ENCODE assay signal across 11 cellular contexts in the genomic region with DNA sequence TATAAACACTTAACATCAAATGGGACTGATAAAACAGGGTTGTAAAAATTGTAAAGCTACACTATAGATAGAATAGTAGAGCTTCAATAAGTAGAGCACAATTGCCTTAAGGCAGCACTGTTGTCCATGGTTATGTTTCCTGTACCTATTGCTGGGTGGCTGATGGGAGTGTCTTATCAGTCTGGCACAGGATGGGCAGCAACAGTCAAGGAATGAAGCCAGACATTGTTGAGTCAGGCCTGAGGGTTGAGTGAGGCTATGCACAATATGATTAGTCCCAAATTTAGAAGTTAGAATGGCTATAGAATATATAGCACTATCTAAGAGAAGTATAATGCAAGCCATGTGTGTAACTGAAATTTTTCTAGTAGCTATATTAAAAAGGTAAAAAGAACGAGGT.
"Had no signal": no experiment of that assay in that cellular context is flagged by ENCODE, and none has a peak within 500 bp of the region (broad histone marks: within the 10 kb centered on the region; RNA-seq: fewer than 3 reads in every experiment).

No MANE protein-coding gene starts in this region.

- H3K9me3 ChIP-seq: thoracic aorta had no signal

- H2AFZ ChIP-seq: parathyroid adenoma had no signal

- H3K9ac ChIP-seq: parathyroid adenoma had no signal

- H3K27ac ChIP-seq: parathyroid adenoma, thoracic aorta, VCaP had no signal

- ATAC-seq: naive thymus-derived CD8-positive, alpha-beta T cell had no signal

- H3K79me2 ChIP-seq: parathyroid adenoma had no signal

- H3K4me3 ChIP-seq: thoracic aorta had no signal

- H3K4me1 ChIP-seq: parathyroid adenoma had no signal

- DNase-seq: activated CD4-positive, alpha-beta T cell treated with anti-CD3 and anti-CD28 coated beads, Interleukin-2, amount 50 U/mL, for 48 hours; activated naive CD4-positive, alpha-beta T cell treated with anti-CD3 and anti-CD28 coated beads, Interleukin-2, amount 50 U/mL, for 16 hours; caudate nucleus; effector CD4-positive, alpha-beta T cell; foreskin melanocyte; naive thymus-derived CD8-positive, alpha-beta T cell; stimulated activated CD4-positive, alpha-beta T cell treated with anti-CD3 and anti-CD28 coated beads, Interleukin-12 subunit alpha, Interleukin-12 subunit beta, amount 100 ng/mL, for 4 hours; stimulated activated CD4-positive, alpha-beta T cell treated with anti-CD3 and anti-CD28 coated beads, Interleukin-2, amount 100 ng/mL, for 24 hours had no signal

- H3K36me3 ChIP-seq: thoracic aorta had no signal
